In genomic region chr18:46167971-46168370, GRCh38 we compare ENCODE assay signal across 8 cellular contexts.
DNase-seq lines count a peak whose midpoint lies in the region; ATAC-seq and TF ChIP-seq lines count a peak whose summit lies in the region.

No MANE protein-coding gene starts in this region.

- H3K79me2 ChIP-seq in mammary epithelial cell (ENCODE audit: insufficient read depth, low read length): no peaks in the 10 kb centered on the region

- H3K4me3 ChIP-seq in GM12865 (ENCODE audit: low read depth, low read length) (peak overlapping the region; percentile 6), mammary epithelial cell (replicated peaks in 1 of 3; ENCODE audit: insufficient read depth in 1 of 3, low read depth in 2 of 3, low read length in 3 of 3) (no peak overlapping the region)

- H3K4me3 Mint-ChIP-seq in activated T-helper 2 cell treated with anti-CD3 and anti-CD28 coated beads, Interferon-gamma antibody, Interleukin-2, Interleukin-4, amounts not matched to agents 10 μg/mL and 5 μg/mL and 100 μg/mL, durations not matched to agents 14 hours and 24 hours and 36 hours (ENCODE audit: low read depth): peak overlapping the region; percentile 54
- peak overlapping the region; percentile 52 for H3K4me3 Mint-ChIP-seq in stimulated activated effector memory CD8-positive, alpha-beta T cell treated with anti-CD3 and anti-CD28 coated beads, Interleukin-12 subunit alpha, Interleukin-12 subunit beta, amount 100 ng/mL, for 72 hours
- no peak overlapping the region for H3K4me3 Mint-ChIP-seq in mesothelial cell of epicardium

- peaks cover 34% of the 10 kb centered on the region for H3K4me1 Mint-ChIP-seq in activated T-helper 2 cell treated with anti-CD3 and anti-CD28 coated beads, Interferon-gamma antibody, Interleukin-2, Interleukin-4, amounts not matched to agents 10 μg/mL and 5 μg/mL and 100 μg/mL, durations not matched to agents 14 hours and 24 hours and 36 hours (ENCODE audit: low read depth)
- peaks cover 20% of the 10 kb centered on the region for H3K4me1 Mint-ChIP-seq in stimulated activated effector memory CD8-positive, alpha-beta T cell treated with anti-CD3 and anti-CD28 coated beads, Interleukin-12 subunit alpha, Interleukin-12 subunit beta, amount 100 ng/mL, for 72 hours
- H3K4me1 Mint-ChIP-seq in mesothelial cell of epicardium: no peaks in the 10 kb centered on the region

- no peak overlapping the region for H3K27ac ChIP-seq in mammary epithelial cell (ENCODE audit: insufficient read depth, low read depth, low read length)

- no peaks in the 10 kb centered on the region for H3K9me3 Mint-ChIP-seq in activated T-helper 2 cell treated with anti-CD3 and anti-CD28 coated beads, Interferon-gamma antibody, Interleukin-2, Interleukin-4, amounts not matched to agents 10 μg/mL and 5 μg/mL and 100 μg/mL, durations not matched to agents 14 hours and 24 hours and 36 hours
- no peaks in the 10 kb centered on the region for H3K9me3 Mint-ChIP-seq in stimulated activated effector memory CD8-positive, alpha-beta T cell treated with anti-CD3 and anti-CD28 coated beads, Interleukin-12 subunit alpha, Interleukin-12 subunit beta, amount 100 ng/mL, for 72 hours
- H3K9me3 Mint-ChIP-seq in mesothelial cell of epicardium: no peaks in the 10 kb centered on the region

- H3K27me3 Mint-ChIP-seq in activated T-helper 2 cell treated with anti-CD3 and anti-CD28 coated beads, Interferon-gamma antibody, Interleukin-2, Interleukin-4, amounts not matched to agents 10 μg/mL and 5 μg/mL and 100 μg/mL, durations not matched to agents 14 hours and 24 hours and 36 hours (ENCODE audit: low read depth): no peaks in the 10 kb centered on the region
- no peaks in the 10 kb centered on the region for H3K27me3 Mint-ChIP-seq in mesothelial cell of epicardium (ENCODE audit: low read depth)

- no peaks in the 10 kb centered on the region for H3K36me3 ChIP-seq in mammary epithelial cell (ENCODE audit: insufficient read depth, low read length)

- no peak overlapping the region for H3K9ac ChIP-seq in mammary epithelial cell (ENCODE audit: insufficient read depth, low read length)

- peaks cover 5% of the 10 kb centered on the region for H3K36me3 Mint-ChIP-seq in activated T-helper 2 cell treated with anti-CD3 and anti-CD28 coated beads, Interferon-gamma antibody, Interleukin-2, Interleukin-4, amounts not matched to agents 10 μg/mL and 5 μg/mL and 100 μg/mL, durations not matched to agents 14 hours and 24 hours and 36 hours (ENCODE audit: low read depth)
- H3K36me3 Mint-ChIP-seq in stimulated activated effector memory CD8-positive, alpha-beta T cell treated with anti-CD3 and anti-CD28 coated beads, Interleukin-12 subunit alpha, Interleukin-12 subunit beta, amount 100 ng/mL, for 72 hours: no peaks in the 10 kb centered on the region
- no peaks in the 10 kb centered on the region for H3K36me3 Mint-ChIP-seq in mesothelial cell of epicardium

- ATAC-seq in GM21528 (IDR thresholded peaks at IDR 0.05; ENCODE audit: low FRiP score, unreplicated experiment): peak; percentile 91
- ATAC-seq in HG03571 (IDR thresholded peaks at IDR 0.05; ENCODE audit: unreplicated experiment): peak; percentile 86
- ATAC-seq in stimulated activated effector memory CD8-positive, alpha-beta T cell treated with anti-CD3 and anti-CD28 coated beads, Interleukin-12 subunit alpha, Interleukin-12 subunit beta, amount 100 ng/mL, for 72 hours: peak; percentile 51

- DNase-seq in GM12865 (ENCODE audit: low read depth): peak; percentile 90
- DNase-seq in activated T-helper 2 cell treated with anti-CD3 and anti-CD28 coated beads, Interferon-gamma antibody, Interleukin-2, Interleukin-4, amounts not matched to agents 10 μg/mL and 5 μg/mL and 100 μg/mL, durations not matched to agents 14 hours and 24 hours and 36 hours (ENCODE audit: low spot score): peak; percentile 25
- no peak for DNase-seq in stimulated activated effector memory CD8-positive, alpha-beta T cell treated with anti-CD3 and anti-CD28 coated beads, Interleukin-12 subunit alpha, Interleukin-12 subunit beta, amount 100 ng/mL, for 72 hours (ENCODE audit: low spot score in 2 of 2)
- DNase-seq in HuH-7 (ENCODE audit: low spot score): no peak
- DNase-seq in mammary epithelial cell: no peak
- no peak for DNase-seq in mesothelial cell of epicardium (ENCODE audit: low spot score in 2 of 2, unreplicated experiment in 2 of 2)

- intact Hi-C loops in activated T-helper 2 cell treated with anti-CD3 and anti-CD28 coated beads, Interferon-gamma antibody, Interleukin-2, Interleukin-4, amounts not matched to agents 10 μg/mL and 5 μg/mL and 100 μg/mL, durations not matched to agents 14 hours and 24 hours and 36 hours (cut with micrococcal nuclease): no loop called here
- intact Hi-C loops in mammary epithelial cell (cut with micrococcal nuclease): no loop called here

- H3K27ac Mint-ChIP-seq in activated T-helper 2 cell treated with anti-CD3 and anti-CD28 coated beads, Interferon-gamma antibody, Interleukin-2, Interleukin-4, amounts not matched to agents 10 μg/mL and 5 μg/mL and 100 μg/mL, durations not matched to agents 14 hours and 24 hours and 36 hours: peak overlapping the region; percentile 58
- peak overlapping the region; percentile 49 for H3K27ac Mint-ChIP-seq in stimulated activated effector memory CD8-positive, alpha-beta T cell treated with anti-CD3 and anti-CD28 coated beads, Interleukin-12 subunit alpha, Interleukin-12 subunit beta, amount 100 ng/mL, for 72 hours
- no peak overlapping the region for H3K27ac Mint-ChIP-seq in mesothelial cell of epicardium

- H3K4me1 ChIP-seq in mammary epithelial cell (ENCODE audit: insufficient read depth, low read length): peaks cover 16% of the 10 kb centered on the region

- CTCF ChIA-PET in mammary epithelial cell (lab: Charles Lee; ENCODE audit: low non-redundant PET): no interaction called here

- H3K4me2 ChIP-seq in mammary epithelial cell (ENCODE audit: insufficient read depth, low read depth, low read length): no peak overlapping the region

- no TSS peak for BruUV-seq in mammary epithelial cell (replicated peaks; lab: Mats Ljungman, UMichigan)

- no peak for TF ChIP-seq CTCF in GM12865 (IDR thresholded peaks at IDR 0.05; ENCODE audit: insufficient read depth, low read depth, low read length, missing control alignments)
- no peak for TF ChIP-seq CTCF in mammary epithelial cell (conservative IDR thresholded peaks at IDR 0.05 in 1 of 2, IDR thresholded peaks at IDR 0.05 in 1 of 2; ENCODE audit: extremely low read depth in 1 of 2, insufficient read depth in 1 of 2, low read depth in 1 of 2, low read length in 2 of 2)
- no peak for TF ChIP-seq CTCF in mesothelial cell of epicardium (IDR thresholded peaks at IDR 0.05; ENCODE audit: unreplicated experiment)

- H3K27me3 ChIP-seq in mammary epithelial cell (ENCODE audit: insufficient read depth, low read length): no peaks in the 10 kb centered on the region

- 95% methylated on average over 8 of the region's 9 CpGs for WGBS in mammary epithelial cell (ENCODE audit: low coverage, missing lambda C conversion rate)

- dilution Hi-C loops in mammary epithelial cell (cut with HindIII; ENCODE audit: low sequenced_read_pairs): loop anchor here (5.0 to 10.0 kb wide), 2 partner anchors 63 to 104 kb away; partner anchors contain the start of gene HAUS1

- H3K9me3 ChIP-seq in mammary epithelial cell (replicated peaks; ENCODE audit: insufficient read depth, low read length): no peaks in the 10 kb centered on the region

- in situ Hi-C loops in mammary epithelial cell (cut with MboI; ENCODE audit: low sequenced_read_pairs in 2 of 2): no loop called here

- no peak overlapping the region for H2AFZ ChIP-seq in mammary epithelial cell (ENCODE audit: low read depth, low read length)

- H4K20me1 ChIP-seq in mammary epithelial cell (ENCODE audit: insufficient read depth, low read length): no peaks in the 10 kb centered on the region

Comparison
In these comparisons a context has a peak if more than half of its experiments do, and no peak if none do; other contexts are left out.
1. DNase-seq: peak in GM12865 (single experiment) and activated T-helper 2 cell treated with anti-CD3 and anti-CD28 coated beads, Interferon-gamma antibody, Interleukin-2, Interleukin-4, amounts not matched to agents 10 μg/mL and 5 μg/mL and 100 μg/mL, durations not matched to agents 14 hours and 24 hours and 36 hours (single experiment); none in stimulated activated effector memory CD8-positive, alpha-beta T cell treated with anti-CD3 and anti-CD28 coated beads, Interleukin-12 subunit alpha, Interleukin-12 subunit beta, amount 100 ng/mL, for 72 hours (0 of 2), HuH-7 (single experiment), mammary epithelial cell (single experiment) and mesothelial cell of epicardium (0 of 2).
2. Peak in every context shown above with its lines, with median percentiles within 50 percentile points of each other: ATAC-seq.